In the genomic region with DNA sequence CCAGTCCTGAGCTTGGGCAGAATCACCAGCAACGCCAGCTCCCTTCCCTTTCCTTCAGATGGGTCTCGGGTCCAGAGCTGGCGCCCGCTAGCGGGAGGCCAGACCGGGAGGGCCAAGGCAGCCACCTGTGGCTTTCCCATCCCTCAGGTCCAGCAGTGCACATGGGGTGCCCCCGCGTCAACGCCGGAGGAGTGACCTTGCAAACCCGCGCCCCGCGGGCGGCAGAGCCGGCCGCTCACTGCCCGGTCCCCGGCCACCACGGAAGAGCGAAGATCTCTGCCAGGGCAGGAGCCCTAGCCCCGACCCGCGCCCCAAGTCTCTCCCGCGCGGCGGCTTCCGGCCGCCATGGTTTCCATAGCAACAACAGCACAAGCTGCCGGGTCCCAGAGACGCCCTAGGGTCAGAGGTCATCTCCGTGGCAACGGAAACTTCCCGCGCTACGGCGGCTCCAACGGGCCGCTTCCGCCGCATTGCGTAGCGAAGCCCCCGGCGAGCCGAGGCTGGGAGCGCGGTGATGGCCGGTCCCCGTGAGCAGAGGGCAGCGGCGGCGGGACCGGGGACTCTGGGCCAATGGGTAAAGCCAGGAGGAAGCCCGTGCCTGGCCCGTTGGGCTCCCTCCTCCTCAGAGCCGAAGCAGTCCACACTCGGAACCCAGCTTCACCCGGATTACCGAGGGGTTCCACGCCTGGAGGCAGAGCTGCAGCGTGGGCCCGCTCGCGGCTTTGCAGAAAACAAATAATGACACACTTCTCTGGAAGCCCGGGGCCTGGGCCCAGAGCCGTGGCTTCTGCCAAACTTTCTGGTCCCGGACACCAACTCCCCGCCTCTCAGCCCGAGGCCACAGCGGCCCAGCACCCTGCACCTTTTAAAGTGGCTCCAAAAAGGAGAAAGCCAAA, we compare ENCODE assay signal across 9 cellular contexts. TPM values are rescaled to one million over a fixed set of nuclear protein-coding genes. Genes with fewer than 3 reads are reported as not detected.
DNase-seq lines count a peak whose midpoint lies in the region; ATAC-seq and TF ChIP-seq lines count a peak whose summit lies in the region.
"Had no signal": no experiment of that assay in that cellular context is flagged by ENCODE, and none has a peak within 500 bp of the region (broad histone marks: within the 10 kb centered on the region; RNA-seq: fewer than 3 reads in every experiment).

No MANE protein-coding gene starts in this region.

- H3K9me3 ChIP-seq in osteoblast (ENCODE audit: low read depth, low read length) (no peaks in the 10 kb centered on the region), testis (no peaks in the 10 kb centered on the region)

- H3K4me2 ChIP-seq in osteoblast (ENCODE audit: insufficient read depth, low read length): peak overlapping the region; percentile 90

- DNase-seq in D341Med (ENCODE audit: low spot score) (peak; percentile 40), HuH-7.5 (ENCODE audit: low spot score) (peak; percentile 33), SHP77 treated with DMSO at 0.1 percent for 48 hours (lab: John Stamatoyannopoulos, UW) (peak; percentile 96), Right ventricle myocardium inferior (ENCODE audit: missing footprints) (peak; percentile 94), osteoblast (ENCODE audit: insufficient read length, low spot score, missing footprints) (peak; percentile 93), testis (peak; percentile 94)
- peak; percentile 96 for DNase-seq in activated naive CD4-positive, alpha-beta T cell treated with anti-CD3 and anti-CD28 coated beads, Interleukin-2, amount 50 U/mL, for 72 hours (ENCODE audit: low spot score in 2 of 2)

- intact Hi-C loops in Right ventricle myocardium inferior (cut with DNase I) (loop anchor here (2.0 to 5.0 kb wide), 3 partner anchors 82 to 526 kb away; no protein-coding TSS in a partner anchor), testis (cut with DNase I; ENCODE audit: low total_unique reads) (no loop called here)

- H3K27ac ChIP-seq in osteoblast (ENCODE audit: low read depth, low read length): no peak overlapping the region
- peak overlapping the region; percentile 78 to 90 for H3K27ac ChIP-seq in testis
- H3K27ac ChIP-seq: epithelial cell of prostate had no signal

- ATAC-seq in GM21423 (IDR thresholded peaks at IDR 0.05; ENCODE audit: unreplicated experiment) (peak; percentile 98), Right ventricle myocardium inferior (peak; percentile 97)
- peak; percentile 90 to 92 for ATAC-seq in activated naive CD4-positive, alpha-beta T cell treated with anti-CD3 and anti-CD28 coated beads, Interleukin-2, amount 50 U/mL, for 72 hours

- TF ChIP-seq CTCF in osteoblast (IDR thresholded peaks at IDR 0.05; ENCODE audit: extremely low read depth, low read depth, low read length) (peak; percentile 8), testis (IDR thresholded peaks at IDR 0.05) (peak in 1 of 3 experiments; percentile 2)

- H4K20me1 ChIP-seq in osteoblast (ENCODE audit: insufficient read depth, low read length): no peaks in the 10 kb centered on the region

- peaks cover 6 to 10% of the 10 kb centered on the region in 2 donors for H3K36me3 Mint-ChIP-seq in activated naive CD4-positive, alpha-beta T cell treated with anti-CD3 and anti-CD28 coated beads, Interleukin-2, amount 50 U/mL, for 72 hours

- WGBS in testis, 2 donors: 1 to 4% methylated on average over 10 to 71 of the region's 72 CpGs

- H3K27ac Mint-ChIP-seq in activated naive CD4-positive, alpha-beta T cell treated with anti-CD3 and anti-CD28 coated beads, Interleukin-2, amount 50 U/mL, for 72 hours: peak overlapping the region; percentile 88

- H3K9me3 Mint-ChIP-seq in activated naive CD4-positive, alpha-beta T cell treated with anti-CD3 and anti-CD28 coated beads, Interleukin-2, amount 50 U/mL, for 72 hours: peaks cover 5% of the 10 kb centered on the region in 2 donors

- H3K4me3 ChIP-seq in osteoblast (ENCODE audit: insufficient read depth, low read length) (peak overlapping the region; percentile 78), testis (peak overlapping the region; percentile 85 to 87)

- H3K4me1 ChIP-seq in osteoblast (ENCODE audit: insufficient read depth, low read length): peaks cover 3% of the 10 kb centered on the region
- no peaks in the 10 kb centered on the region for H3K4me1 ChIP-seq in testis

- no peaks in the 10 kb centered on the region for H3K79me2 ChIP-seq in osteoblast (ENCODE audit: insufficient read depth, low read length)

- no peak for TF ChIP-seq POLR2A in testis (IDR thresholded peaks at IDR 0.05)

- H2AFZ ChIP-seq in osteoblast (ENCODE audit: low read length): peak overlapping the region; percentile 91

- H3K36me3 ChIP-seq in osteoblast (ENCODE audit: insufficient read depth, low read length) (no peaks in the 10 kb centered on the region), testis (ENCODE audit: low read depth, missing control alignments) (no peaks in the 10 kb centered on the region)

- H3K27me3 ChIP-seq in osteoblast (ENCODE audit: insufficient read depth, low read length) (peaks cover 5% of the 10 kb centered on the region), testis (no peaks in the 10 kb centered on the region)

RNA-seq across cellular contexts. Expression of a gene that starts 7.4 kb away (rescaled TPM):
- not detected for total RNA-seq in activated naive CD4-positive, alpha-beta T cell treated with anti-CD3 and anti-CD28 coated beads, Interleukin-2, amount 50 U/mL, for 72 hours
- total RNA-seq in Right ventricle myocardium inferior: 3.6 TPM
- under 0.01 TPM in 2 replicates for total RNA-seq in osteoblast
- 1 to 10 TPM in 1 of 2 donors, under 1 TPM in 1; 0.56 to 1.7 TPM for total RNA-seq in testis
- 4.5 TPM for polyA plus RNA-seq in testis (ENCODE audit: insufficient read depth, low read depth, low replicate concordance)

Comparison
In these comparisons a context has a peak if more than half of its experiments do, and no peak if none do; other contexts are left out.
1. DNase-seq: peak in every context shown above with its lines; median percentile 96 in SHP77 treated with DMSO at 0.1 percent for 48 hours; 96 in activated naive CD4-positive, alpha-beta T cell treated with anti-CD3 and anti-CD28 coated beads, Interleukin-2, amount 50 U/mL, for 72 hours; 94 in Right ventricle myocardium inferior; 94 in testis; 93 in osteoblast; 40 in D341Med; 33 in HuH-7.5.